ENCODE assay signal across 8 cellular contexts in genomic region chr14:37232907-37233481, GRCh38. TPM values are rescaled to one million over a fixed set of nuclear protein-coding genes. Genes with fewer than 3 reads are reported as not detected.
A peak's percentile ranks its signal among the peaks of the same experiment; 100 is the strongest.
DNase-seq lines count a peak whose midpoint lies in the region; FAIRE-seq and TF ChIP-seq lines count a peak whose summit lies in the region.

No MANE protein-coding gene starts in this region.

- no peak overlapping the region for H3K4me2 ChIP-seq in SU-DHL-6 (ENCODE audit: low read depth, low read length, poor library complexity, severe bottlenecking)

- intact Hi-C loops in tibial artery (cut with DNase I; ENCODE audit: low total_unique reads) = no loop called here

- H4K20me1 ChIP-seq in SU-DHL-6 (ENCODE audit: low read depth, low read length) = no peaks in the 10 kb centered on the region

- H3K27ac ChIP-seq in C4-2B (no peak overlapping the region), SU-DHL-6 (ENCODE audit: low read depth, low read length) (no peak overlapping the region), right atrium auricular region (no peak overlapping the region), tibial artery (no peak overlapping the region)

- no peaks in the 10 kb centered on the region for H3K9me2 ChIP-seq in SU-DHL-6 (replicated peaks; ENCODE audit: insufficient read depth, low read length)

- H3K9me3 ChIP-seq in SU-DHL-6 (ENCODE audit: insufficient read depth, low read length) (no peaks in the 10 kb centered on the region), right atrium auricular region (no peaks in the 10 kb centered on the region), tibial artery (no peaks in the 10 kb centered on the region), MG63 (no peaks in the 10 kb centered on the region)

- H3K9ac ChIP-seq in SU-DHL-6 (ENCODE audit: low read length) = no peak overlapping the region

- TF ChIP-seq CTCF in C4-2B (conservative IDR thresholded peaks at IDR 0.05) (peak; percentile 89), SU-DHL-6 (IDR thresholded peaks at IDR 0.05; ENCODE audit: insufficient read depth, low read length, poor library complexity, severe bottlenecking) (peak; percentile 46), right atrium auricular region (IDR thresholded peaks at IDR 0.05) (peak; percentile 47 to 70), tibial artery (IDR thresholded peaks at IDR 0.05) (peak; percentile 38 to 48)

- no peaks in the 10 kb centered on the region for H3K27me3 ChIP-seq in SU-DHL-6 (ENCODE audit: low read length)
- H3K27me3 ChIP-seq in right atrium auricular region = no peaks in the 10 kb centered on the region
- H3K27me3 ChIP-seq in tibial artery = no peaks in the 10 kb centered on the region
- no peaks in the 10 kb centered on the region for H3K27me3 ChIP-seq in MG63

- DNase-seq in GM19239 (ENCODE audit: insufficient read length, low spot score) (no peak), NCI-H1048 (lab: John Stamatoyannopoulos, UW) (peak; percentile 28), right atrium auricular region (ENCODE audit: low spot score) (no peak), tibial artery (no peak), MG63 (no peak)
- no peak for DNase-seq in activated CD4-positive, alpha-beta T cell treated with anti-CD3 and anti-CD28 coated beads, Interleukin-2, amount 50 U/mL, for 48 hours

- H3K4me3 ChIP-seq in SU-DHL-6 (ENCODE audit: insufficient read depth, low read length, poor library complexity, severe bottlenecking) = no peak overlapping the region
- no peak overlapping the region for H3K4me3 ChIP-seq in right atrium auricular region
- H3K4me3 ChIP-seq in tibial artery = no peak overlapping the region
- no peak overlapping the region for H3K4me3 ChIP-seq in MG63

- FAIRE-seq in GM19239 (lab: Jason Lieb, UNC) = peak; percentile 64

- H3K4me1 ChIP-seq in right atrium auricular region (no peaks in the 10 kb centered on the region), tibial artery (no peaks in the 10 kb centered on the region)

- no peaks in the 10 kb centered on the region for H3K36me3 ChIP-seq in SU-DHL-6 (ENCODE audit: low read length)
- no peaks in the 10 kb centered on the region for H3K36me3 ChIP-seq in right atrium auricular region
- H3K36me3 ChIP-seq in tibial artery = no peaks in the 10 kb centered on the region
- H3K36me3 ChIP-seq in MG63 = no peaks in the 10 kb centered on the region

- no peaks in the 10 kb centered on the region for H3F3A ChIP-seq in SU-DHL-6 (ENCODE audit: insufficient read depth)

- no peaks in the 10 kb centered on the region for H3K79me2 ChIP-seq in SU-DHL-6 (ENCODE audit: insufficient read depth, low read length)

- H2AFZ ChIP-seq in SU-DHL-6 (ENCODE audit: low read depth, low read length, severe bottlenecking) = no peak overlapping the region

RNA-seq across cellular contexts. Expression of gene MIPOL1, which starts 35.3 kb away (rescaled TPM):
- total RNA-seq in right atrium auricular region = 1 to 10 TPM; 4.9 to 6.2 TPM
- 6.0 and 9.2 TPM in 2 replicates for total RNA-seq in MG63 (2014; rRNA removed; shearing (Covaris generic); ENCODE audit: low replicate concordance)
